ENCODE assay signal across 8 cellular contexts in genomic region chr4:151099976-151100417, GRCh38. TPM values are rescaled to one million over a fixed set of nuclear protein-coding genes. Genes with fewer than 3 reads are reported as not detected.
DNase-seq lines count a peak whose midpoint lies in the region; ATAC-seq and TF ChIP-seq lines count a peak whose summit lies in the region.

No MANE protein-coding gene starts in this region.

- peak overlapping the region; percentile 96 for H3K27ac Mint-ChIP-seq in memory B cell

- peak overlapping the region; percentile 90 for H3K4me2 ChIP-seq in OCI-LY3 (ENCODE audit: low read length)

- H3K9me3 Mint-ChIP-seq in activated T-cell treated with anti-CD3 and anti-CD28 coated beads, Interleukin-2, amount 50 U/mL, for 4 hours = no peaks in the 10 kb centered on the region
- H3K9me3 Mint-ChIP-seq in memory B cell = peaks cover 2% of the 10 kb centered on the region

- peak overlapping the region; percentile 92 for H3K4me3 ChIP-seq in OCI-LY3 (ENCODE audit: low read length)
- H3K4me3 ChIP-seq in urinary bladder (ENCODE audit: low read depth, low read length) = peak overlapping the region; percentile 91

- no peak overlapping the region for H2AFZ ChIP-seq in OCI-LY3 (ENCODE audit: low read depth, low read length)

- no peak for DNase-seq in activated T-cell treated with anti-CD3 and anti-CD28 coated beads, Interleukin-2, amount 50 U/mL, for 4 hours
- no peak for DNase-seq in activated T-cell treated with anti-CD3 and anti-CD28 coated beads, Interleukin-2, amount 50 U/mL, for 48 hours
- DNase-seq in dermis microvascular lymphatic vessel endothelial cell (ENCODE audit: low read depth in 2 of 2) (peak; percentile 22 to 62), memory B cell (ENCODE audit: low spot score in 2 of 2) (no peak), NCI-H187 (lab: John Stamatoyannopoulos, UW) (no peak)

- H3K36me3 Mint-ChIP-seq in activated T-cell treated with anti-CD3 and anti-CD28 coated beads, Interleukin-2, amount 50 U/mL, for 4 hours (ENCODE audit: insufficient read depth) = peaks cover 37% of the 10 kb centered on the region
- peaks cover 20% of the 10 kb centered on the region for H3K36me3 Mint-ChIP-seq in memory B cell

- peaks cover 51% of the 10 kb centered on the region for H3K79me2 ChIP-seq in OCI-LY3 (ENCODE audit: low read length)

- H3K9ac ChIP-seq in OCI-LY3 (ENCODE audit: low read length) = peak overlapping the region; percentile 98

- H3K4me1 ChIP-seq in OCI-LY3 (ENCODE audit: low read length) (peaks cover 50% of the 10 kb centered on the region), urinary bladder (ENCODE audit: insufficient read depth) (no peaks in the 10 kb centered on the region)

- under 1% methylated on average over 13 of the region's 13 CpGs for WGBS in urinary bladder

- H3K4me1 Mint-ChIP-seq in activated T-cell treated with anti-CD3 and anti-CD28 coated beads, Interleukin-2, amount 50 U/mL, for 4 hours (ENCODE audit: low read depth) = peaks cover 37% of the 10 kb centered on the region
- peaks cover 21% of the 10 kb centered on the region for H3K4me1 Mint-ChIP-seq in memory B cell

- no peaks in the 10 kb centered on the region for H3K9me3 ChIP-seq in OCI-LY3 (ENCODE audit: insufficient read depth, low read length)

- H3K27me3 ChIP-seq in OCI-LY3 (ENCODE audit: low read depth, low read length) = no peaks in the 10 kb centered on the region

- H4K20me1 ChIP-seq in OCI-LY3 (ENCODE audit: insufficient read depth, low read length) = peaks cover 46% of the 10 kb centered on the region

- no peak for TF ChIP-seq CTCF in OCI-LY3 (IDR thresholded peaks at IDR 0.05; ENCODE audit: low read depth, low read length)

- no peaks in the 10 kb centered on the region for H3K27me3 Mint-ChIP-seq in activated T-cell treated with anti-CD3 and anti-CD28 coated beads, Interleukin-2, amount 50 U/mL, for 4 hours (ENCODE audit: low read depth)
- H3K27me3 Mint-ChIP-seq in memory B cell = peaks cover 2% of the 10 kb centered on the region

- peak overlapping the region; percentile 71 for H3K27ac ChIP-seq in OCI-LY3 (ENCODE audit: low read length)
- H3K27ac ChIP-seq in urinary bladder (ENCODE audit: low read depth) = peak overlapping the region; percentile 87

- peak; percentile 1 to 5 for ATAC-seq in activated T-cell treated with anti-CD3 and anti-CD28 coated beads, Interleukin-2, amount 50 U/mL, for 4 hours
- no peak for ATAC-seq in memory B cell (ENCODE audit: low read depth)
- ATAC-seq in GM19351 (IDR thresholded peaks at IDR 0.05; ENCODE audit: unreplicated experiment) = no peak

- peaks cover 52% of the 10 kb centered on the region for H3K36me3 ChIP-seq in OCI-LY3 (replicated peaks; ENCODE audit: low read depth, low read length)
- H3K36me3 ChIP-seq in urinary bladder (ENCODE audit: insufficient read depth) = no peaks in the 10 kb centered on the region

- peak overlapping the region; percentile 99 for H3K4me3 Mint-ChIP-seq in activated T-cell treated with anti-CD3 and anti-CD28 coated beads, Interleukin-2, amount 50 U/mL, for 4 hours
- H3K4me3 Mint-ChIP-seq in memory B cell = peak overlapping the region; percentile 96

RNA-seq across cellular contexts. Expression of gene RPS3A, which starts 0.6 kb away (rescaled TPM):
- total RNA-seq in activated T-cell treated with anti-CD3 and anti-CD28 coated beads, Interleukin-2, amount 50 U/mL, for 4 hours = 1,000 to 10,000 TPM; 2,226 to 2,409 (median 2,351) TPM
- total RNA-seq in dermis microvascular lymphatic vessel endothelial cell = 1,726 and 3,014 TPM in 2 replicates
- 2,970 TPM for total RNA-seq in urinary bladder
- 2,643 TPM for polyA plus RNA-seq in urinary bladder

Comparison
In these comparisons a context has a peak if more than half of its experiments do, and no peak if none do; other contexts are left out.
1. ATAC-seq: peak in activated T-cell treated with anti-CD3 and anti-CD28 coated beads, Interleukin-2, amount 50 U/mL, for 4 hours (2 of 2); none in memory B cell (single experiment) and GM19351 (single experiment).
2. DNase-seq: peak in dermis microvascular lymphatic vessel endothelial cell (2 of 2); none in activated T-cell treated with anti-CD3 and anti-CD28 coated beads, Interleukin-2, amount 50 U/mL, for 4 hours (single experiment), activated T-cell treated with anti-CD3 and anti-CD28 coated beads, Interleukin-2, amount 50 U/mL, for 48 hours (0 of 2), memory B cell (0 of 2) and NCI-H187 (0 of 2).